Comparison of ENCODE assay signal across 23 cellular contexts in genomic region chr6:87628881-87629280, GRCh38. TPM values are rescaled to one million over a fixed set of nuclear protein-coding genes. Genes with fewer than 3 reads are reported as not detected.
DNase-seq lines count a peak whose midpoint lies in the region; ATAC-seq and TF ChIP-seq lines count a peak whose summit lies in the region.
"Had no signal": no experiment of that assay in that cellular context is flagged by ENCODE, and none has a peak within 500 bp of the region (broad histone marks: within the 10 kb centered on the region; RNA-seq: fewer than 3 reads in every experiment).

No MANE protein-coding gene starts in this region.

- H3K56ac ChIP-seq in IMR-90 (ENCODE audit: extremely low read depth, insufficient read depth, low read length) = no peak overlapping the region

- H3K4ac ChIP-seq in IMR-90 (ENCODE audit: low read depth, low read length) = no peak overlapping the region

- H2BK120ac ChIP-seq in IMR-90 (ENCODE audit: low read depth, low read length) = no peak overlapping the region

- in situ Hi-C loops in IMR-90 (cut with MboI; ENCODE audit: low sequenced_read_pairs) = no loop called here

- H3K27ac ChIP-seq in IMR-90 (ENCODE audit: insufficient read depth, low read length) (no peak overlapping the region), colonic mucosa (peak overlapping the region; percentile 3), left lung (no peak overlapping the region)
- H3K27ac ChIP-seq: A549 had no signal

- H3K79me1 ChIP-seq in IMR-90 (ENCODE audit: low read depth in 1 of 2, low read length in 2 of 2) = no peaks in the 10 kb centered on the region; a peak in 3 of 4 replicates

- no peak overlapping the region for H3K14ac ChIP-seq in IMR-90 (replicated peaks; ENCODE audit: low read depth, low read length)

- H2AK5ac ChIP-seq in IMR-90 (ENCODE audit: low read depth, low read length) = no peak overlapping the region

- no peak overlapping the region for H3K4me3 ChIP-seq in IMR-90 (ENCODE audit: insufficient read depth, low read depth, low read length)
- no peak overlapping the region for H3K4me3 ChIP-seq in colonic mucosa
- H3K4me3 ChIP-seq in left lung = no peak overlapping the region
- H3K4me3 ChIP-seq: A549, lung had no signal

- H4K91ac ChIP-seq in IMR-90 (ENCODE audit: insufficient read depth, low read depth, low read length) = no peak overlapping the region

- ATAC-seq in IMR-90 (ENCODE audit: low read depth) = no peak
- ATAC-seq in left lung = peak; percentile 53
- ATAC-seq in GM21576 (IDR thresholded peaks at IDR 0.05; ENCODE audit: unreplicated experiment) = no peak
- ATAC-seq: A549, right cardiac atrium, WTC11 had no signal

- no peak overlapping the region for H4K8ac ChIP-seq in IMR-90 (ENCODE audit: low read depth in 2 of 2, low read length in 2 of 2)

- H4K20me1 ChIP-seq in IMR-90 (ENCODE audit: insufficient read depth, low read length) = no peaks in the 10 kb centered on the region

- no peak overlapping the region for H3K9ac ChIP-seq in IMR-90 (ENCODE audit: low read depth, low read length)
- H3K9ac ChIP-seq in colonic mucosa (ENCODE audit: low read depth in 2 of 2, low read length in 2 of 2) = no peak overlapping the region
- H3K9ac ChIP-seq: SK-N-SH had no signal

- H2BK15ac ChIP-seq in IMR-90 (ENCODE audit: low read depth, low read length) = no peak overlapping the region

- TF ChIP-seq RAD21 in IMR-90 (IDR thresholded peaks at IDR 0.05; ENCODE audit: low read length) = no peak

- peaks cover 4% of the 10 kb centered on the region for H3K36me3 ChIP-seq in IMR-90 (ENCODE audit: control insufficient read depth, insufficient read depth, low read length)
- H3K36me3 ChIP-seq in colonic mucosa = no peaks in the 10 kb centered on the region
- H3K36me3 ChIP-seq in left lung = peaks cover 0 to 13% of the 10 kb centered on the region in 2 donors

- H3K18ac ChIP-seq in IMR-90 (ENCODE audit: low read depth, low read length) = no peak overlapping the region

- H2BK20ac ChIP-seq in IMR-90 (ENCODE audit: low read depth, low read length) = no peak overlapping the region

- CTCF ChIA-PET in IMR-90 (lab: Yijun Ruan, JAX) = no interaction called here

- TF ChIP-seq CTCF in IMR-90 (conservative IDR thresholded peaks at IDR 0.05; ENCODE audit: low read depth, low read length) = no peak
- TF ChIP-seq CTCF in colonic mucosa (IDR thresholded peaks at IDR 0.05) = no peak
- TF ChIP-seq CTCF in left lung (IDR thresholded peaks at IDR 0.05) = no peak

- no peak for TF ChIP-seq POLR2A in IMR-90 (IDR thresholded peaks at IDR 0.05; ENCODE audit: low read depth, low read length)

- H3K4me1 ChIP-seq in IMR-90 (ENCODE audit: control insufficient read depth, insufficient read depth, low read length) (peaks cover 4% of the 10 kb centered on the region), colonic mucosa (no peaks in the 10 kb centered on the region), left lung (peaks cover 0 to 4% of the 10 kb centered on the region in 2 donors)
- H3K4me1 ChIP-seq: A549 had no signal

- no peaks in the 10 kb centered on the region for H3K9me1 ChIP-seq in IMR-90 (ENCODE audit: insufficient read depth, low read length)

- no peak overlapping the region for H2AFZ ChIP-seq in IMR-90 (replicated peaks; ENCODE audit: low read length, poor library complexity)

- H3K27me3 ChIP-seq in IMR-90 (ENCODE audit: control insufficient read depth, insufficient read depth, low read length) = no peaks in the 10 kb centered on the region
- H3K27me3 ChIP-seq in colonic mucosa = no peaks in the 10 kb centered on the region
- no peaks in the 10 kb centered on the region for H3K27me3 ChIP-seq in left lung

- H2BK5ac ChIP-seq in IMR-90 (ENCODE audit: low read depth, low read length, poor library complexity, severe bottlenecking) = no peak overlapping the region

- H4K5ac ChIP-seq in IMR-90 (ENCODE audit: low read depth, low read length) = no peak overlapping the region

- intact Hi-C loops in IMR-90 (cut with micrococcal nuclease) = no loop called here
- intact Hi-C loops in colonic mucosa (cut with DNase I) = no loop called here
- intact Hi-C loops in left lung (cut with DNase I) = no loop called here

- no peak overlapping the region for H3K23ac ChIP-seq in IMR-90 (ENCODE audit: low read depth, low read length)

- no peak overlapping the region for H3K4me2 ChIP-seq in IMR-90 (ENCODE audit: low read depth, low read length)
- H3K4me2 ChIP-seq: A549, SK-N-SH had no signal

- no peak overlapping the region for H2AK9ac ChIP-seq in IMR-90 (replicated peaks; ENCODE audit: low read depth, low read length, poor library complexity)

- dilution Hi-C loops in IMR-90 (cut with HindIII; ENCODE audit: low sequenced_read_pairs, unreplicated experiment) = no loop called here

- peak; percentile 7 for DNase-seq in AG08396 (ENCODE audit: low spot score)
- DNase-seq in IMR-90 = peak; percentile 31
- DNase-seq in colonic mucosa = no peak
- no peak for DNase-seq in left lung
- no peak for DNase-seq in NCI-H2081 (lab: John Stamatoyannopoulos, UW)
- DNase-seq in midbrain (lab: John Stamatoyannopoulos, UW) = no peak
- DNase-seq in activated CD4-positive, alpha-beta T cell treated with anti-CD3 and anti-CD28 coated beads for 1 hour = no peak
- DNase-seq: activated CD4-positive, alpha-beta memory T cell treated with anti-CD3 and anti-CD28 coated beads, Interleukin-2, amount 10 ng/mL, durations not matched to agents 7 days and 5 days; activated gamma-delta T cell treated with Interleukin-2 at 50 U/mL for 16 hours; activated T-cell treated with anti-CD3 and anti-CD28 coated beads for 4 hours; amniotic stem cell; CD4-positive, alpha-beta T cell; H9; NCI-H1105; NCI-H2081 treated with DMSO at 0.1 percent for 48 hours; NCI-H524 treated with DMSO at 0.1 percent for 48 hours; right cardiac atrium; SK-N-SH; stimulated activated CD4-positive, alpha-beta T cell treated with anti-CD3 and anti-CD28 coated beads, Interleukin-15, amount 100 ng/mL, for 24 hours had no signal

- no peaks in the 10 kb centered on the region for H3K9me3 ChIP-seq in IMR-90 (ENCODE audit: control insufficient read depth, insufficient read depth, low read length)
- H3K9me3 ChIP-seq in colonic mucosa = no peaks in the 10 kb centered on the region
- H3K9me3 ChIP-seq in left lung = no peaks in the 10 kb centered on the region
- H3K9me3 ChIP-seq: A549, SK-N-SH had no signal

- no TSS peak for BruUV-seq in IMR-90 (replicated peaks; lab: Mats Ljungman, UMichigan)

- POLR2A ChIA-PET in IMR-90 (lab: Charles Lee; ENCODE audit: unreplicated experiment) = no interaction called here

TF ChIP-seq in IMR-90, 13 proteins besides CTCF, POLR2A, EP300 and RAD21:
- TF ChIP-seq MAZ (IDR thresholded peaks at IDR 0.05; ENCODE audit: borderline replicate concordance, low read depth, low read length) (no peak), MAFK (IDR thresholded peaks at IDR 0.05; ENCODE audit: low read depth, low read length) (peak; percentile 4; the same call in 1 of the 2 replicates), RFX5 (IDR thresholded peaks at IDR 0.05; ENCODE audit: low read depth, low read length) (no peak), CEBPB (IDR thresholded peaks at IDR 0.05; ENCODE audit: low read depth, low read length) (peak; percentile 56; the same call in 1 of the 2 replicates)

RNA-seq across cellular contexts. Expression of gene ORC3, which starts 38.9 kb away (rescaled TPM):
- total RNA-seq in IMR-90 (2012; rRNA removed) = 30.6 and 33.1 TPM in 2 replicates
- 17.8 and 22.3 TPM in 2 replicates for polyA plus RNA-seq in IMR-90 (2012; rRNA removed)
- 3.3 and 6.1 TPM in 2 replicates for polyA plus RNA-seq in IMR-90 (2012; cell fraction: cytosol; rRNA removed)
- 2.1 and 24.0 TPM in 2 replicates for polyA plus RNA-seq in IMR-90 (2012; cell fraction: nucleus; rRNA removed; ENCODE audit: low replicate concordance)
- total RNA-seq in colonic mucosa = 10 to 100 TPM; 14.0 to 16.4 TPM
- 10 to 100 TPM; 19.3 to 23.3 TPM for total RNA-seq in left lung

RNA-seq across cellular contexts. Expression of gene RARS2, which starts 39.1 kb away (rescaled TPM):
- total RNA-seq in IMR-90 (2012; rRNA removed) (33.0 and 56.9 TPM in 2 replicates), colonic mucosa (10 to 100 TPM; 24.7 to 28.2 TPM), left lung (10 to 100 TPM; 31.1 to 33.3 TPM)
- 16.2 and 19.9 TPM in 2 replicates for polyA plus RNA-seq in IMR-90 (2012; rRNA removed)
- 1.8 and 2.7 TPM in 2 replicates for polyA plus RNA-seq in IMR-90 (2012; cell fraction: cytosol; rRNA removed)
- polyA plus RNA-seq in IMR-90 (2012; cell fraction: nucleus; rRNA removed; ENCODE audit: low replicate concordance) = 2.3 and 30.1 TPM in 2 replicates

Comparison
In these comparisons a context has a peak if more than half of its experiments do, and no peak if none do; other contexts are left out.
1. DNase-seq: peak in AG08396 (single experiment) and IMR-90 (single experiment); none in colonic mucosa (single experiment), left lung (0 of 2), NCI-H2081 (0 of 2), midbrain (single experiment) and activated CD4-positive, alpha-beta T cell treated with anti-CD3 and anti-CD28 coated beads for 1 hour (single experiment).